ENCODE assay signal across 16 cellular contexts in the genomic region with DNA sequence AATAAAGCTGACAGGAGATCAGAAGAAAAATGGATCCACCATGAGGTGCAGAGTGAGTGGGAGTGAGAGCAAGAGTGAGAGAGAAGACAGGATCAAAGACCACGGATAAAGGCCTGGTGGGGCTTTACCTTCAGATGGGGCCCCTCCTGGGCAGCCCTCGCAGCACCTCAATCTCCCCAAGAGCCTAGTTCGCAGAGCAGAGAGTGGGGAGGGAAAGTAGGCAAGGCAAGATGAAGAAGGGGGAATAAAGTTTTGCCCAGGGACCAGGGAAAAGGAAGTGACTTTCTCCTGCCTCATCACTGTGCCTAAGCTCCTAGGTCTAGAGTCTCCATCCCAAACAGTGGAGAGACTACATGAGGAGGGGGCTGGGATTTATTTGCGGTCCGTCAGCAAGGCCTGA. TPM values are rescaled to one million over a fixed set of nuclear protein-coding genes. Genes with fewer than 3 reads are reported as not detected.
DNase-seq lines count a peak whose midpoint lies in the region; ATAC-seq and TF ChIP-seq lines count a peak whose summit lies in the region.
"Had no signal": no experiment of that assay in that cellular context is flagged by ENCODE, and none has a peak within 500 bp of the region (broad histone marks: within the 10 kb centered on the region; RNA-seq: fewer than 3 reads in every experiment).

No MANE protein-coding gene starts in this region.

- ATAC-seq in right cardiac atrium (no peak), Right ventricle myocardium inferior (no peak), upper lobe of right lung (no peak), esophagus mucosa (no peak)

- no peaks in the 10 kb centered on the region for H3F3A ChIP-seq in neural progenitor cell (ENCODE audit: low read depth)

- no peaks in the 10 kb centered on the region for H3K4me1 Mint-ChIP-seq in neural progenitor cell

- no peak overlapping the region for H3K4me2 ChIP-seq in neural progenitor cell

- H3K27me3 ChIP-seq in right cardiac atrium (ENCODE audit: control insufficient read depth, insufficient read depth) = no peaks in the 10 kb centered on the region
- H3K27me3 ChIP-seq in ascending aorta = no peaks in the 10 kb centered on the region
- H3K27me3 ChIP-seq in neural progenitor cell = no peaks in the 10 kb centered on the region
- no peaks in the 10 kb centered on the region for H3K27me3 ChIP-seq in upper lobe of right lung

- H3K27ac ChIP-seq in right cardiac atrium (ENCODE audit: low read length) = peak overlapping the region; percentile 57
- H3K27ac ChIP-seq in ascending aorta = peak overlapping the region; percentile 66 to 72
- H3K27ac ChIP-seq in neural progenitor cell = no peak overlapping the region
- H3K27ac ChIP-seq in upper lobe of right lung = peak overlapping the region; percentile 67

- no peak for DNase-seq in right cardiac atrium
- DNase-seq in Right ventricle myocardium inferior (ENCODE audit: missing footprints) = no peak
- DNase-seq in ascending aorta (ENCODE audit: low spot score in 2 of 2) = no peak
- DNase-seq in neural progenitor cell (ENCODE audit: low spot score) = no peak
- DNase-seq in upper lobe of right lung = no peak
- no peak for DNase-seq in NCI-H82 treated with DMSO at 0.1 percent for 48 hours (lab: John Stamatoyannopoulos, UW; ENCODE audit: unreplicated experiment)
- DNase-seq in C1 segment of cervical spinal cord (lab: John Stamatoyannopoulos, UW) = no peak
- DNase-seq: activated CD8-positive, alpha-beta memory T cell treated with anti-CD3 and anti-CD28 coated beads, Interleukin-2, amount 50 U/mL, for 4 hours; foreskin fibroblast; H7; kidney glomerular epithelial cell; NCI-H1105 treated with DMSO at 0.1 percent for 48 hours; NCI-H446 treated with DMSO at 0.1 percent for 48 hours; RPMI8226 had no signal

- TF ChIP-seq CTCF in ascending aorta (IDR thresholded peaks at IDR 0.05) = no peak
- TF ChIP-seq CTCF in neural progenitor cell (IDR thresholded peaks at IDR 0.05) = no peak
- no peak for TF ChIP-seq CTCF in upper lobe of right lung (IDR thresholded peaks at IDR 0.05)

- peaks cover 18% of the 10 kb centered on the region for H3K9me3 Mint-ChIP-seq in neural progenitor cell

- WGBS in right cardiac atrium = 94% methylated on average over 5 of the region's 5 CpGs

- H3K36me3 ChIP-seq in ascending aorta = no peaks in the 10 kb centered on the region
- no peaks in the 10 kb centered on the region for H3K36me3 ChIP-seq in neural progenitor cell
- no peaks in the 10 kb centered on the region for H3K36me3 ChIP-seq in upper lobe of right lung

- no peak overlapping the region for H3K4me3 ChIP-seq in right cardiac atrium (ENCODE audit: low read length)
- no peak overlapping the region for H3K4me3 ChIP-seq in ascending aorta
- no peak overlapping the region for H3K4me3 ChIP-seq in neural progenitor cell
- H3K4me3 ChIP-seq in upper lobe of right lung = no peak overlapping the region

- H3K79me2 ChIP-seq in neural progenitor cell (ENCODE audit: low read depth) = no peaks in the 10 kb centered on the region

- intact Hi-C loops in right cardiac atrium (cut with DNase I) (no loop called here), Right ventricle myocardium inferior (cut with DNase I) (no loop called here), ascending aorta (cut with DNase I) (no loop called here), upper lobe of right lung (cut with DNase I) (no loop called here)

- no peak overlapping the region for H3K27ac Mint-ChIP-seq in neural progenitor cell

- H3K4me1 ChIP-seq in right cardiac atrium (ENCODE audit: control insufficient read depth, insufficient read depth, low read length) (no peaks in the 10 kb centered on the region), ascending aorta (peaks cover 0 to 4% of the 10 kb centered on the region in 2 donors), neural progenitor cell (peaks cover 5% of the 10 kb centered on the region), upper lobe of right lung (peaks cover 4% of the 10 kb centered on the region)

- H3K36me3 Mint-ChIP-seq in neural progenitor cell = no peaks in the 10 kb centered on the region

- no peaks in the 10 kb centered on the region for H4K20me1 ChIP-seq in neural progenitor cell (ENCODE audit: low read depth)

- H2AFZ ChIP-seq in neural progenitor cell (replicated peaks) = peak overlapping the region; percentile 98

- H3K9me3 ChIP-seq in right cardiac atrium (ENCODE audit: control insufficient read depth, low read length) (no peaks in the 10 kb centered on the region), ascending aorta (no peaks in the 10 kb centered on the region), neural progenitor cell (ENCODE audit: low read depth) (no peaks in the 10 kb centered on the region), upper lobe of right lung (no peaks in the 10 kb centered on the region)

- peaks cover 4% of the 10 kb centered on the region for H3K27me3 Mint-ChIP-seq in neural progenitor cell (ENCODE audit: insufficient read depth, low read depth)

- H3K4me3 Mint-ChIP-seq in neural progenitor cell = no peak overlapping the region

- H3K9ac ChIP-seq in neural progenitor cell = no peak overlapping the region

RNA-seq across cellular contexts. Expression of gene OR10P1, which starts 10.3 kb away (rescaled TPM):
- 1 to 10 TPM; 1.3 to 2.9 (median 1.4) TPM for total RNA-seq in right cardiac atrium
- polyA plus RNA-seq in right cardiac atrium = 1.6 TPM
- total RNA-seq in Right ventricle myocardium inferior = not detected
- total RNA-seq in ascending aorta = not detected
- not detected in 2 replicates for total RNA-seq in neural progenitor cell (ENCODE audit: low replicate concordance)
- total RNA-seq in upper lobe of right lung = not detected
- not detected for total RNA-seq in esophagus mucosa
- total RNA-seq: Daoy, H7 had no signal
